ENCODE assay signal across 8 cellular contexts in genomic region chr15:84734794-84735479, GRCh38. TPM values are rescaled to one million over a fixed set of nuclear protein-coding genes. Genes with fewer than 3 reads are reported as not detected.
A peak's percentile ranks its signal among the peaks of the same experiment; 100 is the strongest.
DNase-seq lines count a peak whose midpoint lies in the region; ATAC-seq and TF ChIP-seq lines count a peak whose summit lies in the region.

No MANE protein-coding gene starts in this region.

- H3K4me3 Mint-ChIP-seq in type B pancreatic cell = peak overlapping the region; percentile 71

- no peaks in the 10 kb centered on the region for H3K36me3 Mint-ChIP-seq in type B pancreatic cell

- peaks cover 4% of the 10 kb centered on the region for H3K9me3 Mint-ChIP-seq in type B pancreatic cell

- peaks cover 23% of the 10 kb centered on the region for H3K4me1 Mint-ChIP-seq in type B pancreatic cell (ENCODE audit: unreplicated experiment)

- H3K4me3 ChIP-seq in muscle layer of duodenum (ENCODE audit: low read depth in 1 of 2, low read length in 2 of 2) = peak overlapping the region in 1 of 2 donors; percentile 17

- H3K4me1 ChIP-seq in muscle layer of duodenum (ENCODE audit: control insufficient read depth in 1 of 2, insufficient read depth in 2 of 2, low read length in 2 of 2) = no peaks in the 10 kb centered on the region

- no peaks in the 10 kb centered on the region for H3K27me3 Mint-ChIP-seq in type B pancreatic cell

- peak; percentile 46 for DNase-seq in NCI-H146 treated with DMSO at 0.1 percent for 48 hours (lab: John Stamatoyannopoulos, UW; ENCODE audit: unreplicated experiment)
- peak; percentile 56 for DNase-seq in activated CD4-positive, CD25-positive, alpha-beta regulatory T cell treated with anti-CD3 and anti-CD28 coated beads, Interleukin-2, amount 50 U/mL, for 72 hours
- peak; percentile 56 for DNase-seq in ecto neural progenitor cell (ENCODE audit: low spot score)
- no peak for DNase-seq in type B pancreatic cell (ENCODE audit: extremely low spot score, unreplicated experiment)

- TF ChIP-seq POLR2A in GM18526 (IDR thresholded peaks at IDR 0.05; ENCODE audit: extremely low read depth, insufficient read length) = peak; percentile 50

- no peak for TF ChIP-seq CTCF in type B pancreatic cell (conservative IDR thresholded peaks at IDR 0.05)

- peak overlapping the region; percentile 72 for H3K27ac ChIP-seq in muscle layer of duodenum (ENCODE audit: low read length)

- no peaks in the 10 kb centered on the region for H3K9me3 ChIP-seq in muscle layer of duodenum (ENCODE audit: control insufficient read depth in 1 of 2, low read length in 2 of 2)

- ATAC-seq in HG02678 (IDR thresholded peaks at IDR 0.05; ENCODE audit: unreplicated experiment) = peak; percentile 59
- no peak for ATAC-seq in SK-N-SH treated with all-trans-retinoic acid at 6 μM for 48 hours

- peak overlapping the region; percentile 95 for H3K27ac Mint-ChIP-seq in type B pancreatic cell

- H3K36me3 ChIP-seq in muscle layer of duodenum (ENCODE audit: control insufficient read depth in 1 of 2, insufficient read depth in 2 of 2, low read length in 2 of 2) = no peaks in the 10 kb centered on the region

- H3K27me3 ChIP-seq in muscle layer of duodenum (ENCODE audit: low read depth, low read length) = no peaks in the 10 kb centered on the region

TF ChIP-seq in SK-N-SH treated with all-trans-retinoic acid at 6 μM for 48 hours, 23 proteins besides CTCF, POLR2A, EP300 and RAD21:
- TF ChIP-seq RARB (CRISPR knock-in tag; IDR thresholded peaks at IDR 0.05) (no peak), ZFP30 (CRISPR knock-in tag; IDR thresholded peaks at IDR 0.05) (no peak), ZNF565 (CRISPR knock-in tag; conservative IDR thresholded peaks at IDR 0.05; ENCODE audit: low read depth) (no peak)

RNA-seq across cellular contexts. Expression of gene ZNF592, which starts 13.5 kb away (rescaled TPM):
- total RNA-seq in type B pancreatic cell (ENCODE audit: low replicate concordance) = 26.4 and 26.8 TPM in 2 replicates

RNA-seq across cellular contexts. Expression of gene SEC11A, which starts 19.0 kb away (rescaled TPM):
- total RNA-seq in type B pancreatic cell (ENCODE audit: low replicate concordance) = 178 and 185 TPM in 2 replicates
